1 cellular context compared by ENCODE assay signal in genomic region chr19:33819496-33819874, GRCh38.
TF ChIP-seq lines count a peak whose summit lies in the region.

No MANE protein-coding gene starts in this region.

TF ChIP-seq in GM12878, 131 proteins besides CTCF, POLR2A, EP300 and RAD21 (continued from another document):
- TF ChIP-seq ZBTB33 (IDR thresholded peaks at IDR 0.05) (no peak), IRF4 (IDR thresholded peaks at IDR 0.05; ENCODE audit: low read depth, low read length) (no peak)
TF ChIP-seq in GM12878: peak in this region for 0.
